ENCODE assay signal across 9 cellular contexts in genomic region chr12:12327802-12328201, GRCh38. TPM values are rescaled to one million over a fixed set of nuclear protein-coding genes. Genes with fewer than 3 reads are reported as not detected.
A peak's percentile ranks its signal among the peaks of the same experiment; 100 is the strongest.
DNase-seq lines count a peak whose midpoint lies in the region; ATAC-seq, FAIRE-seq and TF ChIP-seq lines count a peak whose summit lies in the region.
"Had no signal": no experiment of that assay in that cellular context is flagged by ENCODE, and none has a peak within 500 bp of the region (broad histone marks: within the 10 kb centered on the region; RNA-seq: fewer than 3 reads in every experiment).

No MANE protein-coding gene starts in this region.

- H3K79me2 ChIP-seq in Loucy (ENCODE audit: insufficient read depth, low read length) (no peaks in the 10 kb centered on the region), endothelial cell of umbilical vein (ENCODE audit: control insufficient read depth, insufficient read depth, low read length) (peaks cover 19% of the 10 kb centered on the region)

- H3K9ac ChIP-seq in Loucy (ENCODE audit: low read depth, low read length, poor library complexity, severe bottlenecking) (no peak overlapping the region), endothelial cell of umbilical vein (replicated peaks; ENCODE audit: extremely low read depth, insufficient read depth, low read length) (no peak overlapping the region)

- H3K27me3 Mint-ChIP-seq in activated T-cell treated with anti-CD3 and anti-CD28 coated beads, Interleukin-2, amount 50 U/mL, for 24 hours: no peaks in the 10 kb centered on the region

- no peaks in the 10 kb centered on the region for H3K9me1 ChIP-seq in endothelial cell of umbilical vein (replicated peaks; ENCODE audit: control insufficient read depth, extremely low read depth, insufficient read depth, low read length)

- TF ChIP-seq CTCF in Loucy (conservative IDR thresholded peaks at IDR 0.05; ENCODE audit: low read length) (peak; percentile 64), RWPE1 (conservative IDR thresholded peaks at IDR 0.05; ENCODE audit: low read depth) (peak; percentile 61), endothelial cell of umbilical vein (IDR thresholded peaks at IDR 0.05; ENCODE audit: extremely low read depth in 1 of 2, insufficient read depth in 1 of 2, low read depth in 1 of 2, low read length in 2 of 2) (peak; percentile 49 to 61)

- no peak overlapping the region for H3K4me2 ChIP-seq in Loucy (ENCODE audit: low read depth, low read length, poor library complexity, severe bottlenecking)
- H3K4me2 ChIP-seq in endothelial cell of umbilical vein (ENCODE audit: insufficient read depth, low read length): peak overlapping the region; percentile 23

- CTCF ChIA-PET in RWPE1 (lab: Yijun Ruan, JAX): interaction anchor here (0.6 to 1.9 kb wide), 12 partner anchors 11 to 754 kb away, joined by 3 to 8 read pairs (median 3); partner anchors contain the start of gene MANSC1
- CTCF ChIA-PET in endothelial cell of umbilical vein (lab: Charles Lee): interaction anchor here (0.7 to 7.2 kb wide), 31 partner anchors 9 to 1557 kb away, joined by 3 to 155 read pairs (median 4); partner anchors contain the start of genes LRP6 and MANSC1

- FAIRE-seq in endothelial cell of umbilical vein (lab: Jason Lieb, UNC): peak; percentile 87

- H3K27ac ChIP-seq in RWPE1 (no peak overlapping the region), endothelial cell of umbilical vein (ENCODE audit: insufficient read depth, low read depth, low read length) (peak overlapping the region; percentile 48)

- no peaks in the 10 kb centered on the region for H3K36me3 ChIP-seq in Loucy (ENCODE audit: insufficient read depth, low read length)
- peaks cover 0 to 12% of the 10 kb centered on the region in 2 experiments for H3K36me3 ChIP-seq in endothelial cell of umbilical vein (ENCODE audit: control insufficient read depth in 2 of 2, extremely low read depth in 1 of 2, insufficient read depth in 2 of 2, low read length in 2 of 2)

- H3K9me3 ChIP-seq in Loucy (ENCODE audit: insufficient read depth, low read depth, low read length): no peaks in the 10 kb centered on the region
- H3K9me3 ChIP-seq in endothelial cell of umbilical vein (replicated peaks; ENCODE audit: control insufficient read depth, insufficient read depth, low read length): no peaks in the 10 kb centered on the region

- H3K4me3 Mint-ChIP-seq in activated T-cell treated with anti-CD3 and anti-CD28 coated beads, Interleukin-2, amount 50 U/mL, for 24 hours: no peak overlapping the region
- H3K4me3 Mint-ChIP-seq: central memory CD8-positive, alpha-beta T cell had no signal

- no peaks in the 10 kb centered on the region for H3F3A ChIP-seq in Loucy (ENCODE audit: low read depth)

- H3K36me3 Mint-ChIP-seq in activated T-cell treated with anti-CD3 and anti-CD28 coated beads, Interleukin-2, amount 50 U/mL, for 24 hours (ENCODE audit: low read depth): no peaks in the 10 kb centered on the region

- no peaks in the 10 kb centered on the region for H3K9me2 ChIP-seq in Loucy (replicated peaks; ENCODE audit: low read depth, low read length)

- H3K27ac Mint-ChIP-seq in activated T-cell treated with anti-CD3 and anti-CD28 coated beads, Interleukin-2, amount 50 U/mL, for 24 hours: peak overlapping the region; percentile 48

- POLR2A ChIA-PET in RWPE1 (lab: Yijun Ruan, JAX; ENCODE audit: low non-redundant PET) (interaction anchor here (0.6 kb wide), 1 partner anchor 70 kb away, joined by 4 read pairs; no protein-coding TSS in a partner anchor), endothelial cell of umbilical vein (lab: Charles Lee) (interaction anchor here (0.6 to 1.4 kb wide), 2 partner anchors 60 to 70 kb away, joined by 3 to 6 read pairs; no protein-coding TSS in a partner anchor)

- no TSS peak for BruUV-seq in endothelial cell of umbilical vein (replicated peaks; lab: Mats Ljungman, UMichigan)

- H2AFZ ChIP-seq in Loucy (ENCODE audit: low read length) (peak overlapping the region; percentile 77; the same call in 1 of the 2 replicates), endothelial cell of umbilical vein (ENCODE audit: low read depth, low read length) (no peak overlapping the region)

- dilution Hi-C loops in endothelial cell of umbilical vein (cut with MboI; ENCODE audit: extremely low pct_ligation_motif_present, low sequenced_read_pairs): loop anchor here (25.0 kb wide), 1 partner anchor 241 kb away; no protein-coding TSS in a partner anchor

- H4K20me1 ChIP-seq in Loucy (ENCODE audit: insufficient read depth, low read length, poor library complexity, severe bottlenecking) (no peaks in the 10 kb centered on the region), endothelial cell of umbilical vein (replicated peaks; ENCODE audit: control insufficient read depth, extremely low read depth, insufficient read depth, low read length) (no peaks in the 10 kb centered on the region)

- no peak for DNase-seq in activated T-cell treated with anti-CD3 and anti-CD28 coated beads, Interleukin-2, amount 50 U/mL, for 24 hours
- no peak for DNase-seq in activated T-cell treated with anti-CD3 and anti-CD28 coated beads for 4 hours
- peak; percentile 30 for DNase-seq in RWPE1 (ENCODE audit: low spot score)
- peak; percentile 71 for DNase-seq in endothelial cell of umbilical vein (ENCODE audit: low read depth, low spot score)
- peak; percentile 69 for DNase-seq in myocyte (ENCODE audit: low read depth)

- H3K27me3 ChIP-seq in Loucy (ENCODE audit: insufficient read depth, low read length, poor library complexity, severe bottlenecking) (no peaks in the 10 kb centered on the region), endothelial cell of umbilical vein (ENCODE audit: control insufficient read depth in 2 of 2, insufficient read depth in 2 of 2, low read length in 2 of 2) (no peaks in the 10 kb centered on the region)

- peaks cover 9% of the 10 kb centered on the region for H3K4me1 Mint-ChIP-seq in activated T-cell treated with anti-CD3 and anti-CD28 coated beads, Interleukin-2, amount 50 U/mL, for 24 hours (ENCODE audit: low read depth)

- no peaks in the 10 kb centered on the region for H3K9me3 Mint-ChIP-seq in activated T-cell treated with anti-CD3 and anti-CD28 coated beads, Interleukin-2, amount 50 U/mL, for 24 hours
- H3K9me3 Mint-ChIP-seq: central memory CD8-positive, alpha-beta T cell had no signal

- H3K4me3 ChIP-seq in Loucy (ENCODE audit: low read length, poor library complexity, severe bottlenecking) (no peak overlapping the region), endothelial cell of umbilical vein (replicated peaks in 1 of 3; ENCODE audit: insufficient read depth in 1 of 3, low read depth in 1 of 3, low read length in 3 of 3) (no peak overlapping the region)

- intact Hi-C loops in endothelial cell of umbilical vein (cut with micrococcal nuclease): loop anchor here (1.0 to 2.0 kb wide), 3 partner anchors 61 to 291 kb away; partner anchors contain the start of gene LRP6

- H3K4me1 ChIP-seq in Loucy (ENCODE audit: insufficient read depth, low read length, poor library complexity, severe bottlenecking): no peaks in the 10 kb centered on the region
- H3K4me1 ChIP-seq in endothelial cell of umbilical vein (ENCODE audit: control insufficient read depth, extremely low read depth, insufficient read depth, low read length): peaks cover 8% of the 10 kb centered on the region

- ATAC-seq in GM21423 (IDR thresholded peaks at IDR 0.05; ENCODE audit: unreplicated experiment): no peak
- ATAC-seq in HG03159 (IDR thresholded peaks at IDR 0.05; ENCODE audit: unreplicated experiment): no peak

- TF ChIP-seq POLR2A in endothelial cell of umbilical vein (IDR thresholded peaks at IDR 0.05; ENCODE audit: low read depth, low read length): no peak

TF ChIP-seq in endothelial cell of umbilical vein, 7 proteins besides CTCF, POLR2A, EP300 and RAD21:
- TF ChIP-seq JUN (IDR thresholded peaks at IDR 0.05; ENCODE audit: borderline replicate concordance, insufficient read depth, insufficient read length, low read depth): peak; percentile 25
- no peak for TF ChIP-seq MYC (IDR thresholded peaks at IDR 0.05; ENCODE audit: low read depth, low read length)

RNA-seq across cellular contexts. Expression of gene MANSC1, which starts 22.2 kb away (rescaled TPM):
- total RNA-seq in endothelial cell of umbilical vein: 56.5 and 65.0 TPM in 2 replicates
- polyA plus RNA-seq in endothelial cell of umbilical vein: 24.8 and 37.0 TPM in 2 replicates
- polyA plus RNA-seq in endothelial cell of umbilical vein (2011; cell fraction: cytosol; rRNA removed): 32.6 and 38.9 TPM in 2 replicates
- polyA plus RNA-seq in endothelial cell of umbilical vein (2011; cell fraction: nucleus; rRNA removed): 14.0 and 17.6 TPM in 2 replicates
- polyA plus RNA-seq in endothelial cell of umbilical vein (2012): 48.0 and 52.3 TPM in 2 replicates
- polyA minus RNA-seq in endothelial cell of umbilical vein: 21.6 and 31.3 TPM in 2 replicates
- 1.0 TPM for polyA minus RNA-seq in endothelial cell of umbilical vein (2011; cell fraction: cytosol; rRNA and poly(A)+ RNA removed)
- polyA minus RNA-seq in endothelial cell of umbilical vein (2011; cell fraction: nucleus; rRNA and poly(A)+ RNA removed): 7.9 and 9.4 TPM in 2 replicates
- total RNA-seq in myocyte: 0.10 and 0.21 TPM in 2 replicates
- 0.43 TPM for polyA plus RNA-seq in myocyte (2012)

RNA-seq across cellular contexts. Expression of gene BORCS5, which starts 29.1 kb away (rescaled TPM):
- total RNA-seq in endothelial cell of umbilical vein (10.5 and 11.5 TPM in 2 replicates), myocyte (15.7 and 15.8 TPM in 2 replicates)
- polyA plus RNA-seq in endothelial cell of umbilical vein: 8.3 and 10.3 TPM in 2 replicates
- 11.6 and 12.1 TPM in 2 replicates for polyA plus RNA-seq in endothelial cell of umbilical vein (2011; cell fraction: cytosol; rRNA removed)
- polyA plus RNA-seq in endothelial cell of umbilical vein (2011; cell fraction: nucleus; rRNA removed): 9.8 and 10.9 TPM in 2 replicates
- 8.0 and 10.8 TPM in 2 replicates for polyA plus RNA-seq in endothelial cell of umbilical vein (2012)
- polyA minus RNA-seq in endothelial cell of umbilical vein: 11.7 and 21.3 TPM in 2 replicates
- 7.3 TPM for polyA minus RNA-seq in endothelial cell of umbilical vein (2011; cell fraction: cytosol; rRNA and poly(A)+ RNA removed)
- 14.6 and 16.5 TPM in 2 replicates for polyA minus RNA-seq in endothelial cell of umbilical vein (2011; cell fraction: nucleus; rRNA and poly(A)+ RNA removed)
- 14.1 TPM for polyA plus RNA-seq in myocyte (2012)

Comparison
In these comparisons a context has a peak if more than half of its experiments do, and no peak if none do; other contexts are left out.
1. DNase-seq: peak in RWPE1 (single experiment), endothelial cell of umbilical vein (single experiment) and myocyte (single experiment); none in activated T-cell treated with anti-CD3 and anti-CD28 coated beads, Interleukin-2, amount 50 U/mL, for 24 hours (single experiment) and activated T-cell treated with anti-CD3 and anti-CD28 coated beads for 4 hours (single experiment).
2. RNA of gene MANSC1, which starts 22.2 kb away (total RNA-seq): 56.5 to 65.0 TPM in endothelial cell of umbilical vein; 0.10 to 0.21 TPM in myocyte; every median in the first group is over 10 times any median in the second.
3. Peak in every context shown above with its lines, with median percentiles within 50 percentile points of each other: CTCF ChIP-seq.